Comparison of ENCODE assay signal across 11 cellular contexts in genomic region chr22:38831166-38831945, GRCh38. TPM values are rescaled to one million over a fixed set of nuclear protein-coding genes. Genes with fewer than 3 reads are reported as not detected.
DNase-seq lines count a peak whose midpoint lies in the region; ATAC-seq and TF ChIP-seq lines count a peak whose summit lies in the region.
"Had no signal": no experiment of that assay in that cellular context is flagged by ENCODE, and none has a peak within 500 bp of the region (broad histone marks: within the 10 kb centered on the region; RNA-seq: fewer than 3 reads in every experiment).

No MANE protein-coding gene starts in this region.

- H3K9me3 ChIP-seq in GM23248 (ENCODE audit: low read depth): no peaks in the 10 kb centered on the region
- H3K9me3 ChIP-seq: thyroid gland had no signal

- no peak for ATAC-seq in stimulated activated naive B cell treated with anti-CD40 and anti-IgM and Interleukin-4, amounts not matched to agents 10 μg/mL and 1 μg/mL and 100 μg/mL, for 72 hours (replicated peaks)
- ATAC-seq in GM19395 (IDR thresholded peaks at IDR 0.05; ENCODE audit: unreplicated experiment): no peak

- no peaks in the 10 kb centered on the region for H3K9me3 Mint-ChIP-seq in stimulated activated naive B cell treated with anti-CD40 and anti-IgM and Interleukin-4, amounts not matched to agents 10 μg/mL and 1 μg/mL and 100 μg/mL, for 72 hours

- no peak overlapping the region for H3K27ac ChIP-seq in GM23248
- H3K27ac ChIP-seq: parathyroid adenoma, thyroid gland had no signal

- no peaks in the 10 kb centered on the region for H3K79me2 ChIP-seq in GM23248 (ENCODE audit: insufficient read depth)
- H3K79me2 ChIP-seq: parathyroid adenoma had no signal

- H3K4me1 Mint-ChIP-seq in stimulated activated naive B cell treated with anti-CD40 and anti-IgM and Interleukin-4, amounts not matched to agents 10 μg/mL and 1 μg/mL and 100 μg/mL, for 72 hours: peaks cover 0 to 3% of the 10 kb centered on the region in 2 donors

- no peak for TF ChIP-seq CTCF in choroid plexus epithelial cell (conservative IDR thresholded peaks at IDR 0.05; ENCODE audit: low read depth, low read length)

- no peak overlapping the region for H2AFZ ChIP-seq in GM23248
- H2AFZ ChIP-seq: parathyroid adenoma had no signal

- no peaks in the 10 kb centered on the region for H3F3A ChIP-seq in GM23248 (ENCODE audit: insufficient read depth)

- H3K4me3 Mint-ChIP-seq in stimulated activated naive B cell treated with anti-CD40 and anti-IgM and Interleukin-4, amounts not matched to agents 10 μg/mL and 1 μg/mL and 100 μg/mL, for 72 hours: no peak overlapping the region

- H3K4me3 ChIP-seq in GM23248: no peak overlapping the region
- no peak overlapping the region for H3K4me3 ChIP-seq in choroid plexus epithelial cell (ENCODE audit: low read depth, low read length)
- H3K4me3 ChIP-seq: thyroid gland had no signal

- no peaks in the 10 kb centered on the region for H3K4me1 ChIP-seq in GM23248 (ENCODE audit: insufficient read depth)
- H3K4me1 ChIP-seq: parathyroid adenoma, thyroid gland had no signal

- peak; percentile 72 for DNase-seq in GM23248
- DNase-seq in NCI-H226: peak; percentile 55
- DNase-seq in choroid plexus epithelial cell (ENCODE audit: low read depth): peak; percentile 76
- DNase-seq in non-pigmented ciliary epithelial cell (ENCODE audit: low read depth): peak; percentile 24
- DNase-seq in stimulated activated naive B cell treated with anti-CD40 and anti-IgM and Interleukin-4, amounts not matched to agents 10 μg/mL and 1 μg/mL and 100 μg/mL, for 72 hours: no peak
- DNase-seq in stimulated activated CD4-positive, alpha-beta T cell treated with anti-CD3 and anti-CD28 coated beads, Interleukin-2, amount 100 ng/mL, for 48 hours: no peak
- DNase-seq in middle frontal gyrus (ENCODE audit: extremely low spot score, low spot score): no peak
- DNase-seq: activated T-cell treated with anti-CD3 and anti-CD28 coated beads for 4 hours, thyroid gland had no signal

- no peaks in the 10 kb centered on the region for H3K27me3 ChIP-seq in GM23248 (replicated peaks; ENCODE audit: insufficient read depth)
- H3K27me3 ChIP-seq: thyroid gland had no signal

- 79 to 82% methylated on average over 16 of the region's 16 CpGs for WGBS in GM23248 (ENCODE audit: low coverage in 1 of 2, low lambda C conversion rate in 2 of 2, missing lambda C conversion rate in 2 of 2), 2 experiments

- no peaks in the 10 kb centered on the region for H3K9me2 ChIP-seq in GM23248 (ENCODE audit: insufficient read depth)

- H3K36me3 Mint-ChIP-seq in stimulated activated naive B cell treated with anti-CD40 and anti-IgM and Interleukin-4, amounts not matched to agents 10 μg/mL and 1 μg/mL and 100 μg/mL, for 72 hours: no peaks in the 10 kb centered on the region

- no peak overlapping the region for H3K4me2 ChIP-seq in GM23248 (ENCODE audit: unreplicated experiment)

- in situ Hi-C loops in GM23248 (cut with MboI): no loop called here

- no peak overlapping the region for H3K9ac ChIP-seq in GM23248
- H3K9ac ChIP-seq: parathyroid adenoma had no signal

- H3K36me3 ChIP-seq in GM23248 (ENCODE audit: low read depth): no peaks in the 10 kb centered on the region
- H3K36me3 ChIP-seq: thyroid gland had no signal

- no peak overlapping the region for H3K27ac Mint-ChIP-seq in stimulated activated naive B cell treated with anti-CD40 and anti-IgM and Interleukin-4, amounts not matched to agents 10 μg/mL and 1 μg/mL and 100 μg/mL, for 72 hours

- H3K27me3 Mint-ChIP-seq in stimulated activated naive B cell treated with anti-CD40 and anti-IgM and Interleukin-4, amounts not matched to agents 10 μg/mL and 1 μg/mL and 100 μg/mL, for 72 hours: peaks cover 12 to 25% of the 10 kb centered on the region in 2 donors

- H4K20me1 ChIP-seq in GM23248 (ENCODE audit: insufficient read depth): no peaks in the 10 kb centered on the region

RNA-seq across cellular contexts. Expression of gene NPTXR, which starts 12.5 kb away (rescaled TPM):
- 2.7 and 4.2 TPM in 2 replicates for total RNA-seq in GM23248 (2014; rRNA removed; shearing (Covaris generic))
- polyA plus RNA-seq in GM23248 (2016; fragmentation: Nextera tagmentation; extraction: Ambion mirVana): 0.99 TPM in 2 replicates

RNA-seq across cellular contexts. Expression of gene DNAL4, which starts 37.4 kb away (rescaled TPM):
- total RNA-seq in GM23248 (2014; rRNA removed; shearing (Covaris generic)): 11.6 and 18.9 TPM in 2 replicates
- polyA plus RNA-seq in GM23248 (2016; fragmentation: Nextera tagmentation; extraction: Ambion mirVana): 14.2 and 16.7 TPM in 2 replicates

RNA-seq across cellular contexts. Expression of gene CBX6, which starts 40.7 kb away (rescaled TPM):
- 52.1 and 52.7 TPM in 2 replicates for total RNA-seq in GM23248 (2014; rRNA removed; shearing (Covaris generic))
- polyA plus RNA-seq in GM23248 (2016; fragmentation: Nextera tagmentation; extraction: Ambion mirVana): 51.9 and 55.8 TPM in 2 replicates

Comparison
In these comparisons a context has a peak if more than half of its experiments do, and no peak if none do; other contexts are left out.
1. DNase-seq: peak in GM23248 (single experiment), NCI-H226 (single experiment), choroid plexus epithelial cell (single experiment) and non-pigmented ciliary epithelial cell (single experiment); none in stimulated activated naive B cell treated with anti-CD40 and anti-IgM and Interleukin-4, amounts not matched to agents 10 μg/mL and 1 μg/mL and 100 μg/mL, for 72 hours (single experiment), stimulated activated CD4-positive, alpha-beta T cell treated with anti-CD3 and anti-CD28 coated beads, Interleukin-2, amount 100 ng/mL, for 48 hours (0 of 2) and middle frontal gyrus (single experiment).